ENCODE assay signal across 9 cellular contexts in genomic region chr5:39274388-39275085, GRCh38. TPM values are rescaled to one million over a fixed set of nuclear protein-coding genes. Genes with fewer than 3 reads are reported as not detected.
DNase-seq lines count a peak whose midpoint lies in the region; ATAC-seq and TF ChIP-seq lines count a peak whose summit lies in the region.
"Had no signal": no experiment of that assay in that cellular context is flagged by ENCODE, and none has a peak within 500 bp of the region (broad histone marks: within the 10 kb centered on the region; RNA-seq: fewer than 3 reads in every experiment).

No MANE protein-coding gene starts in this region.

- peaks cover 55% of the 10 kb centered on the region for H3K4me1 Mint-ChIP-seq in activated T-cell treated with anti-CD3 and anti-CD28 coated beads, Interleukin-2, amount 50 U/mL, for 4 hours (ENCODE audit: low read depth)
- H3K4me1 Mint-ChIP-seq in MCF 10A (ENCODE audit: insufficient read depth, unreplicated experiment) = no peaks in the 10 kb centered on the region

- H3K9me3 Mint-ChIP-seq in activated T-cell treated with anti-CD3 and anti-CD28 coated beads, Interleukin-2, amount 50 U/mL, for 4 hours = no peaks in the 10 kb centered on the region
- H3K9me3 Mint-ChIP-seq in MCF 10A (ENCODE audit: unreplicated experiment) = peaks cover 9% of the 10 kb centered on the region
- H3K9me3 Mint-ChIP-seq: neural crest cell had no signal

- DNase-seq in activated T-cell treated with anti-CD3 and anti-CD28 coated beads, Interleukin-2, amount 50 U/mL, for 4 hours = no peak
- DNase-seq in activated T-cell treated with anti-CD3 and anti-CD28 coated beads, Interleukin-2, amount 50 U/mL, for 1 hour = no peak
- peak; percentile 49 for DNase-seq in SK-MEL-5 (ENCODE audit: low read depth, low spot score)
- no peak for DNase-seq in left colon
- DNase-seq in H7 = no peak
- no peak for DNase-seq in COR-L47 (lab: John Stamatoyannopoulos, UW)
- DNase-seq in MCF 10A (ENCODE audit: unreplicated experiment) = no peak

- ATAC-seq in activated T-cell treated with anti-CD3 and anti-CD28 coated beads, Interleukin-2, amount 50 U/mL, for 4 hours = peak; percentile 60 to 76
- peak; percentile 79 for ATAC-seq in HG02981 (IDR thresholded peaks at IDR 0.05; ENCODE audit: unreplicated experiment)
- peak; percentile 65 for ATAC-seq in left colon

- H3K4me3 Mint-ChIP-seq in activated T-cell treated with anti-CD3 and anti-CD28 coated beads, Interleukin-2, amount 50 U/mL, for 4 hours = peak overlapping the region; percentile 79
- no peak overlapping the region for H3K4me3 Mint-ChIP-seq in MCF 10A (ENCODE audit: unreplicated experiment)
- H3K4me3 Mint-ChIP-seq: neural crest cell had no signal

- no TSS peak for BruUV-seq in MCF 10A (replicated peaks; lab: Mats Ljungman, UMichigan)

- H3K27ac Mint-ChIP-seq in MCF 10A (ENCODE audit: low read depth, unreplicated experiment) = no peak overlapping the region

- H3K4me3 ChIP-seq in H7 (ENCODE audit: insufficient read depth, low read depth, low read length) = no peak overlapping the region

- in situ Hi-C loops in SK-MEL-5 (cut with HindIII; ENCODE audit: low pct_unique_long_range_greater_than_20kb, low sequenced_read_pairs) = no loop called here

- H3K27me3 ChIP-seq in H7 (ENCODE audit: control insufficient read depth, insufficient read depth, low read length) = no peaks in the 10 kb centered on the region

- intact Hi-C loops in left colon (cut with DNase I, micrococcal nuclease) (no loop called here), MCF 10A (cut with micrococcal nuclease) (no loop called here)

- CTCF ChIA-PET in MCF 10A (lab: Yijun Ruan, JAX) = interaction anchor here (0.7 to 6.7 kb wide), 5 partner anchors 9 to 442 kb away, joined by 3 to 32 read pairs (median 3); partner anchors contain the start of gene FYB1

- H3K36me3 Mint-ChIP-seq in activated T-cell treated with anti-CD3 and anti-CD28 coated beads, Interleukin-2, amount 50 U/mL, for 4 hours (ENCODE audit: insufficient read depth) = no peaks in the 10 kb centered on the region
- no peaks in the 10 kb centered on the region for H3K36me3 Mint-ChIP-seq in MCF 10A (ENCODE audit: insufficient read depth, unreplicated experiment)

- POLR2A ChIA-PET in MCF 10A (lab: Yijun Ruan, JAX) = interaction anchor here (1.0 to 1.4 kb wide), 2 partner anchors 9 to 51 kb away, joined by 3 read pairs; no protein-coding TSS in a partner anchor

- H3K27me3 Mint-ChIP-seq in activated T-cell treated with anti-CD3 and anti-CD28 coated beads, Interleukin-2, amount 50 U/mL, for 4 hours (ENCODE audit: low read depth) = no peaks in the 10 kb centered on the region
- no peaks in the 10 kb centered on the region for H3K27me3 Mint-ChIP-seq in MCF 10A (ENCODE audit: insufficient read depth, unreplicated experiment)

- no peak for TF ChIP-seq CTCF in MCF 10A (IDR thresholded peaks at IDR 0.05; ENCODE audit: unreplicated experiment)

- H3K36me3 ChIP-seq in H7 (replicated peaks; ENCODE audit: control insufficient read depth, insufficient read depth, low read length) = no peaks in the 10 kb centered on the region

RNA-seq across cellular contexts. Expression of gene FYB1, which starts 55.2 kb away (rescaled TPM):
- total RNA-seq in activated T-cell treated with anti-CD3 and anti-CD28 coated beads, Interleukin-2, amount 50 U/mL, for 4 hours = 10 to 100 TPM; 33.4 to 39.0 (median 37.9) TPM
- 29.1 and 31.6 TPM in 2 replicates for total RNA-seq in SK-MEL-5 (2014; rRNA removed; shearing (Covaris generic))
- polyA plus RNA-seq in SK-MEL-5 (2015; cell fraction: cytosol; rRNA removed) = 28.7 and 41.3 TPM in 2 replicates
- polyA plus RNA-seq in SK-MEL-5 (2015; cell fraction: nucleus; rRNA removed) = 68.2 and 72.5 TPM in 2 replicates
- 10 to 100 TPM in 1 of 2 donors, 1 to 10 TPM in 1; 7.3 to 10.8 TPM for total RNA-seq in left colon
- not detected in 2 replicates for total RNA-seq in H7 (2014; rRNA removed; shearing (Covaris generic))
- total RNA-seq in MCF 10A (2022) = 0.12 and 0.32 TPM in 2 replicates
- total RNA-seq: neural crest cell had no signal
